In genomic region chr10:4981722-4982471, GRCh38 we compare ENCODE assay signal across 1 cellular context.
TF ChIP-seq lines count a peak whose summit lies in the region.

No MANE protein-coding gene starts in this region.

TF ChIP-seq in HepG2, 621 proteins besides CTCF, POLR2A, EP300 and RAD21 (continued from another document and continues in another):
- no peak for TF ChIP-seq THAP8 (CRISPR knock-in tag; IDR thresholded peaks at IDR 0.05; ENCODE audit: borderline replicate concordance)
- TF ChIP-seq KAT2B (IDR thresholded peaks at IDR 0.05; ENCODE audit: borderline replicate concordance, low read depth, low read length), result no peak
- TF ChIP-seq RARA (CRISPR knock-in tag; IDR thresholded peaks at IDR 0.05), result no peak
- no peak for TF ChIP-seq ZNF850 (CRISPR knock-in tag; conservative IDR thresholded peaks at IDR 0.05)
- no peak for TF ChIP-seq ZNF672 (CRISPR knock-in tag; IDR thresholded peaks at IDR 0.05)
- no peak for TF ChIP-seq ZIK1 (CRISPR knock-in tag; IDR thresholded peaks at IDR 0.05; ENCODE audit: borderline replicate concordance, low read depth)
- TF ChIP-seq ZBTB8A (CRISPR knock-in tag; IDR thresholded peaks at IDR 0.05; ENCODE audit: borderline replicate concordance, low read depth), result peak; percentile 56; the same call in 1 of the 2 replicates
- TF ChIP-seq TBX3 (IDR thresholded peaks at IDR 0.05; ENCODE audit: borderline replicate concordance), result no peak
- TF ChIP-seq ZSCAN31 (CRISPR knock-in tag; IDR thresholded peaks at IDR 0.05; ENCODE audit: low read depth), result no peak; the same call in 1 of the 2 replicates
- peak; percentile 36; the same call in 1 of the 2 replicates for TF ChIP-seq TMF1 (CRISPR knock-in tag; IDR thresholded peaks at IDR 0.05; ENCODE audit: low read depth)
- TF ChIP-seq CREM (IDR thresholded peaks at IDR 0.05), result no peak
- TF ChIP-seq CREM (CRISPR knock-in tag; IDR thresholded peaks at IDR 0.05), result no peak
- TF ChIP-seq SMAD9 (CRISPR knock-in tag; IDR thresholded peaks at IDR 0.05), result no peak
- no peak for TF ChIP-seq HOXA9 (CRISPR knock-in tag; IDR thresholded peaks at IDR 0.05; ENCODE audit: borderline replicate concordance)
- TF ChIP-seq ZNF33A (CRISPR knock-in tag; IDR thresholded peaks at IDR 0.05; ENCODE audit: borderline replicate concordance), result peak; percentile 84; the same call in 1 of the 2 replicates
- TF ChIP-seq BATF2 (CRISPR knock-in tag; IDR thresholded peaks at IDR 0.05), result no peak
- TF ChIP-seq ZNF317 (CRISPR knock-in tag; IDR thresholded peaks at IDR 0.05), result no peak
- no peak for TF ChIP-seq SOX6 (IDR thresholded peaks at IDR 0.05)
- peak; percentile 43 for TF ChIP-seq SOX6 (CRISPR knock-in tag; IDR thresholded peaks at IDR 0.05)
- TF ChIP-seq HOXA7 (CRISPR knock-in tag; IDR thresholded peaks at IDR 0.05), result no peak
- no peak for TF ChIP-seq ETS1 (CRISPR knock-in tag; IDR thresholded peaks at IDR 0.05)
- no peak for TF ChIP-seq ZNF34 (CRISPR knock-in tag; IDR thresholded peaks at IDR 0.05; ENCODE audit: borderline replicate concordance)
- TF ChIP-seq TCF7 (IDR thresholded peaks at IDR 0.05; ENCODE audit: low read depth), result no peak
- TF ChIP-seq ARID2 (CRISPR knock-in tag; IDR thresholded peaks at IDR 0.05; ENCODE audit: borderline replicate concordance), result peak; percentile 87
- TF ChIP-seq ZNF572 (CRISPR knock-in tag; IDR thresholded peaks at IDR 0.05), result no peak
- no peak for TF ChIP-seq CC2D1A (CRISPR knock-in tag; IDR thresholded peaks at IDR 0.05)
- no peak for TF ChIP-seq NFIB (CRISPR knock-in tag; IDR thresholded peaks at IDR 0.05; ENCODE audit: borderline replicate concordance)
- TF ChIP-seq ATF6 (CRISPR knock-in tag; conservative IDR thresholded peaks at IDR 0.05), result no peak
- no peak for TF ChIP-seq MLX (CRISPR knock-in tag; IDR thresholded peaks at IDR 0.05)
- TF ChIP-seq KDM3A (CRISPR knock-in tag; IDR thresholded peaks at IDR 0.05; ENCODE audit: low read depth), result no peak
- no peak for TF ChIP-seq ZNF652 (CRISPR knock-in tag; IDR thresholded peaks at IDR 0.05; ENCODE audit: borderline replicate concordance, low read depth)
- no peak for TF ChIP-seq KDM1A (CRISPR knock-in tag; IDR thresholded peaks at IDR 0.05)
- peak; percentile 14; the same call in 1 of the 2 replicates for TF ChIP-seq ATRX (CRISPR knock-in tag; IDR thresholded peaks at IDR 0.05; ENCODE audit: borderline replicate concordance)
- TF ChIP-seq ZNF17 (CRISPR knock-in tag; IDR thresholded peaks at IDR 0.05), result no peak
- no peak for TF ChIP-seq ZNF788 (CRISPR knock-in tag; IDR thresholded peaks at IDR 0.05; ENCODE audit: borderline replicate concordance)
- TF ChIP-seq ZNF253 (CRISPR knock-in tag; IDR thresholded peaks at IDR 0.05; ENCODE audit: borderline replicate concordance), result no peak
- no peak for TF ChIP-seq CHD4 (IDR thresholded peaks at IDR 0.05; ENCODE audit: borderline replicate concordance, low read length)
- no peak for TF ChIP-seq ZNF770 (CRISPR knock-in tag; IDR thresholded peaks at IDR 0.05)
- TF ChIP-seq PCBP1 (IDR thresholded peaks at IDR 0.05; ENCODE audit: borderline replicate concordance, low read depth, low read length), result no peak
- no peak for TF ChIP-seq KIAA2018 (CRISPR knock-in tag; IDR thresholded peaks at IDR 0.05; ENCODE audit: borderline replicate concordance)
- no peak for TF ChIP-seq ZNF432 (CRISPR knock-in tag; IDR thresholded peaks at IDR 0.05; ENCODE audit: borderline replicate concordance)
- TF ChIP-seq ETV6 (CRISPR knock-in tag; conservative IDR thresholded peaks at IDR 0.05), result no peak
- TF ChIP-seq DMAP1 (CRISPR knock-in tag; IDR thresholded peaks at IDR 0.05), result no peak
- no peak for TF ChIP-seq DDIT3 (CRISPR knock-in tag; IDR thresholded peaks at IDR 0.05)
- no peak for TF ChIP-seq ZFP91 (CRISPR knock-in tag; IDR thresholded peaks at IDR 0.05; ENCODE audit: borderline replicate concordance)
- TF ChIP-seq ZNF281 (CRISPR knock-in tag; IDR thresholded peaks at IDR 0.05; ENCODE audit: borderline replicate concordance), result peak; percentile 50; the same call in 1 of the 2 replicates
